1 cellular context compared by ENCODE assay signal in the genomic region with DNA sequence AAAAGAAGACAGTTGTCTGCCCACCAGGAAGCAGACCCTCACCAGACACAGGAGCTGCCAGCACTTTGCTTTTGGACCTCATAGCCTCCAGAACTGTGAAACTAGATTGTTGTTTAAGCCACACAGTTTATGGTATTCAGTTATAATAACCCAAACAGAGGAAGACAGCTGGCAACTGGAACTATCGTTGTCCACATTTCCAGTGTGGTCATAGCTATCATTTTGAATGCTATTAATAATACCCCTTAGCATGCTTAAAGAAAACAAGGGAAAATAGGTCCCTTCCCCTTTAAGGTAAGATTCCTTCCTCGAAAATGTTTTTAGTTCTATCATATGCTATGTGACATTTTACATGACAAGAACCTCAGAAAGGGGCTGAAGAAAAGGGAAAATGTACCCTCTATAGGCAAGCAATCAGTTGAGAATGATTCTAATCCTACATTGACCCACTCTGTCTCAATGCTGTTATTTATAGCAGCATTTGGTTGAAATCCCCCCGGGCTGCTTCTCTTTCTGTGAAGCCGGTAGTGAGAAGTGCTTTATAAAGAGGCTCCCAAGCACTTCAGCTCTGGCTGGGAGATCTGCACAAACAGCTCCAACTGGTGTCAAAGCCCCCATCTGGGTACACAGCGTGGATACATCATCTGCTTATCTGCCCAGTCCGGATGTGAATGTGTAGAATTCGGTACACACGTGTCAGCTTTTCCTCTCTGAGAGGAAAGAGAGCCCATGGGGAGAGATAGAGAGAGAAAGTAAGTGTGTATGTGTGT.
TF ChIP-seq lines count a peak whose summit lies in the region.

No MANE protein-coding gene starts in this region.

TF ChIP-seq in GM23338, 12 proteins besides CTCF, POLR2A, EP300 and RAD21 (continued from another document):
- TF ChIP-seq, protein P1, sequence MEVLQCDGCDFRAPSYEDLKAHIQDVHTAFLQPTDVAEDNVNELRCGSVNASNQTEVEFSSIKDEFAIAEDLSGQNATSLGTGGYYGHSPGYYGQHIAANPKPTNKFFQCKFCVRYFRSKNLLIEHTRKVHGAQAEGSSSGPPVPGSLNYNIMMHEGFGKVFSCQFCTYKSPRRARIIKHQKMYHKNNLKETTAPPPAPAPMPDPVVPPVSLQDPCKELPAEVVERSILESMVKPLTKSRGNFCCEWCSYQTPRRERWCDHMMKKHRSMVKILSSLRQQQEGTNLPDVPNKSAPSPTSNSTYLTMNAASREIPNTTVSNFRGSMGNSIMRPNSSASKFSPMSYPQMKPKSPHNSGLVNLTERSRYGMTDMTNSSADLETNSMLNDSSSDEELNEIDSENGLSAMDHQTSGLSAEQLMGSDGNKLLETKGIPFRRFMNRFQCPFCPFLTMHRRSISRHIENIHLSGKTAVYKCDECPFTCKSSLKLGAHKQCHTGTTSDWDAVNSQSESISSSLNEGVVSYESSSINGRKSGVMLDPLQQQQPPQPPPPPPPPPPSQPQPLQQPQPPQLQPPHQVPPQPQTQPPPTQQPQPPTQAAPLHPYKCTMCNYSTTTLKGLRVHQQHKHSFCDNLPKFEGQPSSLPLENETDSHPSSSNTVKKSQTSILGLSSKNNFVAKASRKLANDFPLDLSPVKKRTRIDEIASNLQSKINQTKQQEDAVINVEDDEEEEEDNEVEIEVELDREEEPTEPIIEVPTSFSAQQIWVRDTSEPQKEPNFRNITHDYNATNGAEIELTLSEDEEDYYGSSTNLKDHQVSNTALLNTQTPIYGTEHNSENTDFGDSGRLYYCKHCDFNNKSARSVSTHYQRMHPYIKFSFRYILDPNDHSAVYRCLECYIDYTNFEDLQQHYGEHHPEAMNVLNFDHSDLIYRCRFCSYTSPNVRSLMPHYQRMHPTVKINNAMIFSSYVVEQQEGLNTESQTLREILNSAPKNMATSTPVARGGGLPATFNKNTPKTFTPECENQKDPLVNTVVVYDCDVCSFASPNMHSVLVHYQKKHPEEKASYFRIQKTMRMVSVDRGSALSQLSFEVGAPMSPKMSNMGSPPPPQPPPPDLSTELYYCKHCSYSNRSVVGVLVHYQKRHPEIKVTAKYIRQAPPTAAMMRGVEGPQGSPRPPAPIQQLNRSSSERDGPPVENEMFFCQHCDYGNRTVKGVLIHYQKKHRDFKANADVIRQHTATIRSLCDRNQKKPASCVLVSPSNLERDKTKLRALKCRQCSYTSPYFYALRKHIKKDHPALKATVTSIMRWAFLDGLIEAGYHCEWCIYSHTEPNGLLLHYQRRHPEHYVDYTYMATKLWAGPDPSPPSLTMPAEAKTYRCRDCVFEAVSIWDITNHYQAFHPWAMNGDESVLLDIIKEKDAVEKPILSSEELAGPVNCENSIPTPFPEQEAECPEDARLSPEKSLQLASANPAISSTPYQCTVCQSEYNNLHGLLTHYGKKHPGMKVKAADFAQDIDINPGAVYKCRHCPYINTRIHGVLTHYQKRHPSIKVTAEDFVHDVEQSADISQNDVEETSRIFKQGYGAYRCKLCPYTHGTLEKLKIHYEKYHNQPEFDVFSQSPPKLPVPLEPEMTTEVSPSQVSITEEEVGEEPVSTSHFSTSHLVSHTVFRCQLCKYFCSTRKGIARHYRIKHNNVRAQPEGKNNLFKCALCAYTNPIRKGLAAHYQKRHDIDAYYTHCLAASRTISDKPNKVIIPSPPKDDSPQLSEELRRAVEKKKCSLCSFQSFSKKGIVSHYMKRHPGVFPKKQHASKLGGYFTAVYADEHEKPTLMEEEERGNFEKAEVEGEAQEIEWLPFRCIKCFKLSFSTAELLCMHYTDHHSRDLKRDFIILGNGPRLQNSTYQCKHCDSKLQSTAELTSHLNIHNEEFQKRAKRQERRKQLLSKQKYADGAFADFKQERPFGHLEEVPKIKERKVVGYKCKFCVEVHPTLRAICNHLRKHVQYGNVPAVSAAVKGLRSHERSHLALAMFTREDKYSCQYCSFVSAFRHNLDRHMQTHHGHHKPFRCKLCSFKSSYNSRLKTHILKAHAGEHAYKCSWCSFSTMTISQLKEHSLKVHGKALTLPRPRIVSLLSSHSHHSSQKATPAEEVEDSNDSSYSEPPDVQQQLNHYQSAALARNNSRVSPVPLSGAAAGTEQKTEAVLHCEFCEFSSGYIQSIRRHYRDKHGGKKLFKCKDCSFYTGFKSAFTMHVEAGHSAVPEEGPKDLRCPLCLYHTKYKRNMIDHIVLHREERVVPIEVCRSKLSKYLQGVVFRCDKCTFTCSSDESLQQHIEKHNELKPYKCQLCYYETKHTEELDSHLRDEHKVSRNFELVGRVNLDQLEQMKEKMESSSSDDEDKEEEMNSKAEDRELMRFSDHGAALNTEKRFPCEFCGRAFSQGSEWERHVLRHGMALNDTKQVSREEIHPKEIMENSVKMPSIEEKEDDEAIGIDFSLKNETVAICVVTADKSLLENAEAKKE (CRISPR knock-in tag; IDR thresholded peaks at IDR 0.05), result no peak
- TF ChIP-seq ETS1 (IDR thresholded peaks at IDR 0.05) (no peak), JUNB (IDR thresholded peaks at IDR 0.05; ENCODE audit: unreplicated experiment) (no peak)
